Comparison of ENCODE assay signal across 8 cellular contexts in the genomic region with DNA sequence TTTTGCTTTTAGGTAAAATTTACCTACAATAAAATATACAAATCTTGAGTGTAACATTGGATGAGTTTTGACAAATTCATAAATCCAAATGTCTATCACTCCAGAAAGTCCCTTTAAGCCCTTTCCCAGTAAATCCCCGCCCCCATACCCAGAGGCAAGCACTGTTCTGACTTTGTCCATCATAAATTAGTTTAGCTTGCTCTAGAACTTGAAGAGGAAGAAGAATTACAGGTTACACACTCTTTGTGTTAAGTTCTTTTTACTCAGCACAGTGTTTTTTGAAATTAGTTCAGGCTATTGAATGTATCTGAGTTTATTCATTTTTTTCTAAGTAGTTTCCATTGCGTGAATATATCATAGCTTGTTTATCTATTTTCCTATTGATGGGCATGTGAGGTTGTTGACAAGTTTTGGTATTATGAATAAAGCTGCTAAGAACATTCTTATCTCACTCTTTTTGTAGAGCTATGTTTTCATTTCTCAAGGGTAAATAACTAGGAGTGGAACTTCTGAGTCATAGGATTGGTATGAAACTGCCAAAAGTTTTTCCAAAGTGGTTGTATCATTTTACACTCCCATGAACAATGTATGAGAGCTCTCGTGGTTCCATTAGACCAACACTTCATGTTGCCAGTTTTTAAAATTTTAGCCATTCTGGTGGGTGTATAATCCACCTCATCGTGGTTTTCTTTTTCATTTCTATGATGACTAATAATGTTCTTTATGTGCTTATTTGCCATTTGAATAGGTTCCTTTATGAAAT. TPM values are rescaled to one million over a fixed set of nuclear protein-coding genes. Genes with fewer than 3 reads are reported as not detected.
A peak's percentile ranks its signal among the peaks of the same experiment; 100 is the strongest.
DNase-seq lines count a peak whose midpoint lies in the region; ATAC-seq and TF ChIP-seq lines count a peak whose summit lies in the region.

No MANE protein-coding gene starts in this region.

- H3K27me3 Mint-ChIP-seq in activated T-cell treated with anti-CD3 and anti-CD28 coated beads, Interleukin-2, amount 50 U/mL, for 4 hours (ENCODE audit: low read depth) = no peaks in the 10 kb centered on the region
- H3K27me3 Mint-ChIP-seq in nephron (ENCODE audit: low read depth) (no peaks in the 10 kb centered on the region), WTC11 (ENCODE audit: low read depth) (peaks cover 5% of the 10 kb centered on the region; the same call in 1 of the 2 replicates)

- POLR2A ChIA-PET in WTC11 (lab: Charles Lee) = no interaction called here

- peaks cover 12% of the 10 kb centered on the region for H3K9me3 Mint-ChIP-seq in activated T-cell treated with anti-CD3 and anti-CD28 coated beads, Interleukin-2, amount 50 U/mL, for 4 hours
- peaks cover 9% of the 10 kb centered on the region for H3K9me3 Mint-ChIP-seq in nephron
- H3K9me3 Mint-ChIP-seq in WTC11 = peaks cover 29% of the 10 kb centered on the region

- DNase-seq in activated T-cell treated with anti-CD3 and anti-CD28 coated beads, Interleukin-2, amount 50 U/mL, for 4 hours = no peak
- DNase-seq in activated T-cell treated with anti-CD3 and anti-CD28 coated beads, Interleukin-2, amount 50 U/mL, for 1 hour = no peak
- DNase-seq in astrocyte of the hippocampus (ENCODE audit: low read depth, low spot score) (peak; percentile 94), NCI-H1417 (lab: John Stamatoyannopoulos, UW) (no peak), WTC11 (ENCODE audit: low spot score) (no peak), SKM-1 treated with dmso at 0.1 percent for 144 hours (lab: John Stamatoyannopoulos, UW; ENCODE audit: unreplicated experiment) (no peak)

- no peak for TF ChIP-seq CTCF in nephron (IDR thresholded peaks at IDR 0.05; ENCODE audit: unreplicated experiment in 3 of 3)
- TF ChIP-seq CTCF in WTC11 (IDR thresholded peaks at IDR 0.05) = no peak

- peak overlapping the region; percentile 27 to 51 (median 45) for H3K27ac Mint-ChIP-seq in nephron
- H3K27ac Mint-ChIP-seq in WTC11 = no peak overlapping the region

- H3K4me3 Mint-ChIP-seq in activated T-cell treated with anti-CD3 and anti-CD28 coated beads, Interleukin-2, amount 50 U/mL, for 4 hours = peak overlapping the region; percentile 45
- H3K4me3 Mint-ChIP-seq in nephron (no peak overlapping the region), WTC11 (no peak overlapping the region)

- H3K4me1 Mint-ChIP-seq in activated T-cell treated with anti-CD3 and anti-CD28 coated beads, Interleukin-2, amount 50 U/mL, for 4 hours (ENCODE audit: low read depth) = peaks cover 15% of the 10 kb centered on the region
- no peaks in the 10 kb centered on the region for H3K4me1 Mint-ChIP-seq in nephron
- peaks cover 8% of the 10 kb centered on the region for H3K4me1 Mint-ChIP-seq in WTC11

- CTCF ChIA-PET in WTC11 (lab: Charles Lee) = interaction anchor here (0.6 to 1.1 kb wide), 4 partner anchors 16 to 614 kb away, joined by 3 read pairs; no protein-coding TSS in a partner anchor

- peak; percentile 93 to 94 for ATAC-seq in activated T-cell treated with anti-CD3 and anti-CD28 coated beads, Interleukin-2, amount 50 U/mL, for 4 hours
- peak; percentile 62 for ATAC-seq in HG03520 (IDR thresholded peaks at IDR 0.05; ENCODE audit: unreplicated experiment)
- ATAC-seq in WTC11 = no peak

- no peaks in the 10 kb centered on the region for H3K36me3 Mint-ChIP-seq in activated T-cell treated with anti-CD3 and anti-CD28 coated beads, Interleukin-2, amount 50 U/mL, for 4 hours (ENCODE audit: insufficient read depth)
- H3K36me3 Mint-ChIP-seq in nephron (ENCODE audit: low read depth) (no peaks in the 10 kb centered on the region), WTC11 (peaks cover 9% of the 10 kb centered on the region)

TF ChIP-seq in WTC11, 78 proteins besides CTCF, POLR2A, EP300 and RAD21:
- TF ChIP-seq, protein P1, sequence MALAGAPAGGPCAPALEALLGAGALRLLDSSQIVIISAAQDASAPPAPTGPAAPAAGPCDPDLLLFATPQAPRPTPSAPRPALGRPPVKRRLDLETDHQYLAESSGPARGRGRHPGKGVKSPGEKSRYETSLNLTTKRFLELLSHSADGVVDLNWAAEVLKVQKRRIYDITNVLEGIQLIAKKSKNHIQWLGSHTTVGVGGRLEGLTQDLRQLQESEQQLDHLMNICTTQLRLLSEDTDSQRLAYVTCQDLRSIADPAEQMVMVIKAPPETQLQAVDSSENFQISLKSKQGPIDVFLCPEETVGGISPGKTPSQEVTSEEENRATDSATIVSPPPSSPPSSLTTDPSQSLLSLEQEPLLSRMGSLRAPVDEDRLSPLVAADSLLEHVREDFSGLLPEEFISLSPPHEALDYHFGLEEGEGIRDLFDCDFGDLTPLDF (CRISPR knock-in tag; IDR thresholded peaks at IDR 0.05) = no peak
- TF ChIP-seq ZNF317 (CRISPR knock-in tag; IDR thresholded peaks at IDR 0.05; ENCODE audit: borderline replicate concordance, low read depth) = no peak
- no peak for TF ChIP-seq ELF4 (CRISPR knock-in tag; IDR thresholded peaks at IDR 0.05; ENCODE audit: low read depth)

RNA-seq across cellular contexts. Expression of a gene that starts 22.4 kb away (rescaled TPM):
- total RNA-seq in activated T-cell treated with anti-CD3 and anti-CD28 coated beads, Interleukin-2, amount 50 U/mL, for 4 hours = 1 to 10 TPM; 4.2 to 5.6 (median 5.0) TPM
- 3.0 to 3.8 TPM (median 3.7 TPM) in 3 replicates for total RNA-seq in WTC11 (2021)
